In the genomic region with DNA sequence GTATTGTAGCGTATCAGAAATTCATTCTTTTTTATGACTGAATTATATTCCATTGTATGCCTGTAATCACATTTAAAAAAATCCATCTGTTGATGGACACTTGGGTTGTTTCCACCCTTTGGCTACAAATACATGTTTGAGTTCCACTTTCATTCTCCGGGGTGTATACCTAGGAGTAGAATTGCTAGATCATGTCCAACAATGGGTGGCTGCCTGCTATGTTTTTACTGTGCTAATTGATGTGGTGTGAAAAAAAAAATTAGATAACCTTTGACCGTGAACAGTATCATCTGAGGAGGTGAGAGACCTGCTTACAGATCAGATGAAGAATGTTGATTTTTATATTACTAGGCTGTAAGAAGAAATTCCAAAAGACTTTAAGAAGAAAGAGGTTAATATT, we compare ENCODE assay signal across 27 cellular contexts.
"Had no signal": no experiment of that assay in that cellular context is flagged by ENCODE, and none has a peak within 500 bp of the region (broad histone marks: within the 10 kb centered on the region; RNA-seq: fewer than 3 reads in every experiment).

No MANE protein-coding gene starts in this region.

- H3K27ac ChIP-seq: ascending aorta, body of pancreas had no signal

- H3K4me3 ChIP-seq: ascending aorta, body of pancreas, K562 had no signal

- DNase-seq: activated CD4-positive, alpha-beta memory T cell treated with anti-CD3 and anti-CD28 coated beads for 36 hours; activated CD4-positive, alpha-beta T cell treated with anti-CD3 and anti-CD28 coated beads, Interleukin-2, amount 10 ng/mL, durations not matched to agents 7 days and 5 days; activated CD4-positive, CD25-positive, alpha-beta regulatory T cell; activated CD8-positive, alpha-beta memory T cell treated with anti-CD3 and anti-CD28 coated beads, Interleukin-2, amount 50 U/mL, for 4 hours; activated effector memory CD4-positive, alpha-beta T cell treated with anti-CD3 and anti-CD28 coated beads, Interleukin-2, amount 50 U/mL, for 16 hours; activated naive CD4-positive, alpha-beta T cell treated with Interleukin-2 at 50 U/mL for 16 hours; activated naive CD8-positive, alpha-beta T cell treated with anti-CD3 and anti-CD28 coated beads, Interleukin-2, amount 50 U/mL, for 24 hours; amniotic stem cell; body of pancreas; Kasumi-1; NCI-H1048; NCI-H1694; NCI-H2029; NCI-H2107; NCI-H345; NCI-H510A; NCI-H526 treated with DMSO at 0.1 percent for 48 hours; NCI-H82; OCI-M1; SHP77; T1000 had no signal

- H3K27me3 ChIP-seq: ascending aorta, body of pancreas had no signal

- H3K4me3 Mint-ChIP-seq: activated CD4-positive, alpha-beta memory T cell treated with anti-CD3 and anti-CD28 coated beads for 36 hours; activated CD4-positive, alpha-beta T cell treated with anti-CD3 and anti-CD28 coated beads, Interleukin-2, amount 10 ng/mL, durations not matched to agents 7 days and 5 days; activated naive CD8-positive, alpha-beta T cell treated with anti-CD3 and anti-CD28 coated beads, Interleukin-2, amount 50 U/mL, for 24 hours; activated T-helper 1 cell treated with anti-CD3 and anti-CD28 coated beads, Interleukin-12 subunit alpha, Interleukin-12 subunit beta, Interleukin-2, Interleukin-4 antibody, amounts not matched to agents 30 ng/mL and 10 ng/mL and 1 ng/mL, durations not matched to agents 14 hours and 24 hours and 36 hours; central memory CD8-positive, alpha-beta T cell; T-helper 1 cell treated with Interleukin-12 subunit alpha and Interleukin-12 subunit beta and Interleukin-4 antibody, amounts not matched to agents 30 μg/mL and 1 μg/mL, for 36 hours had no signal

- ATAC-seq: activated naive CD4-positive, alpha-beta T cell treated with anti-CD3 and anti-CD28 coated beads, Interleukin-2, amount 50 U/mL, for 72 hours; activated naive CD8-positive, alpha-beta T cell treated with anti-CD3 and anti-CD28 coated beads, Interleukin-2, amount 50 U/mL, for 24 hours; body of pancreas; K562 had no signal

- H3K27ac Mint-ChIP-seq: activated CD4-positive, alpha-beta memory T cell treated with anti-CD3 and anti-CD28 coated beads for 36 hours; activated CD4-positive, alpha-beta T cell treated with anti-CD3 and anti-CD28 coated beads, Interleukin-2, amount 10 ng/mL, durations not matched to agents 7 days and 5 days; activated naive CD8-positive, alpha-beta T cell treated with anti-CD3 and anti-CD28 coated beads, Interleukin-2, amount 50 U/mL, for 24 hours; activated T-helper 1 cell treated with anti-CD3 and anti-CD28 coated beads, Interleukin-12 subunit alpha, Interleukin-12 subunit beta, Interleukin-2, Interleukin-4 antibody, amounts not matched to agents 30 ng/mL and 10 ng/mL and 1 ng/mL, durations not matched to agents 14 hours and 24 hours and 36 hours; T-helper 1 cell treated with Interleukin-12 subunit alpha and Interleukin-12 subunit beta and Interleukin-4 antibody, amounts not matched to agents 30 μg/mL and 1 μg/mL, for 36 hours had no signal

- H3K9me3 ChIP-seq: ascending aorta, body of pancreas had no signal

- H3K9me3 Mint-ChIP-seq: activated CD4-positive, alpha-beta memory T cell treated with anti-CD3 and anti-CD28 coated beads for 36 hours; activated CD4-positive, alpha-beta T cell treated with anti-CD3 and anti-CD28 coated beads, Interleukin-2, amount 10 ng/mL, durations not matched to agents 7 days and 5 days; activated naive CD4-positive, alpha-beta T cell treated with anti-CD3 and anti-CD28 coated beads, Interleukin-2, amount 50 U/mL, for 72 hours; activated naive CD8-positive, alpha-beta T cell treated with anti-CD3 and anti-CD28 coated beads, Interleukin-2, amount 50 U/mL, for 24 hours; activated T-helper 1 cell treated with anti-CD3 and anti-CD28 coated beads, Interleukin-12 subunit alpha, Interleukin-12 subunit beta, Interleukin-2, Interleukin-4 antibody, amounts not matched to agents 30 ng/mL and 10 ng/mL and 1 ng/mL, durations not matched to agents 14 hours and 24 hours and 36 hours; central memory CD8-positive, alpha-beta T cell; T-helper 1 cell treated with Interleukin-12 subunit alpha and Interleukin-12 subunit beta and Interleukin-4 antibody, amounts not matched to agents 30 μg/mL and 1 μg/mL, for 36 hours had no signal

- H3K27me3 Mint-ChIP-seq: activated CD4-positive, alpha-beta memory T cell treated with anti-CD3 and anti-CD28 coated beads for 36 hours; activated CD4-positive, alpha-beta T cell treated with anti-CD3 and anti-CD28 coated beads, Interleukin-2, amount 10 ng/mL, durations not matched to agents 7 days and 5 days; activated naive CD8-positive, alpha-beta T cell treated with anti-CD3 and anti-CD28 coated beads, Interleukin-2, amount 50 U/mL, for 24 hours; central memory CD8-positive, alpha-beta T cell had no signal
